ENCODE assay signal across 8 cellular contexts in the genomic region with DNA sequence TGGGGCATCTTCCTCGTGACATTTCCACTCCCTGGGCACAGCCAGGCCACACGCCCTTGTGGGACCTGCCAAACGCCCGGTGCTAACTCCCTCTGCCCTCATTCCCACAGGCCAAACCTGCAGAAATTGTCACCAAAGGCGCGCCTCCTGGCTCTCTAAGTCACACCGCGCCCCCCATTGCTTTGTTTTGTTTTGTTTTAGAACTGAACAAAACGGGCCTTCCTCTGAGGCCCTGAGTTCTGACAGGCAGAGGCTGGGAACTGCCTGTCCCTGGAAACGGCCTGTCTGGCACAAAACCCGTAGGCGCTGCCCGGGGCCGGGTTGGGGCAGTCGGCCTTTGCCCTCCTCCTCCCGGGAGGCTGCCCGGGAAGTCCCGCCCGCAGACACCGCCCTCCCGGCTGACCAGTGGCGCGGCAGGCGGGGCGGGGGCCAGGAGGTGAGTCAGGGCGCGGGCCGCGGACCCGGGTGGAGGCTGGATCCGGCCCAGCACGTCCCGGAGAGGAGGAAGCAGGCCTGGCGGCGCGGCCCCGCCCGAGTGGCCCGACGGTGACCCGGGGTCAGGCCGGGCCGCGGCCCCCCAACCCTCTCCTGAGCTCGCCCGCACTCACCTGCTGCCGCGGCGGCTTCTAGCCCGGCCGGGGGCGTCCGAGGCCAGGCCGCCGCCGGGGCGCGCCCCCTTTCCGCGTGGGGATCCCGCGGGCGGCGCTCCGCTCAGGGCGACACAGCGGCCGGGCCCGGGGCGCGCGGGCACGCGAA. TPM values are rescaled to one million over a fixed set of nuclear protein-coding genes. Genes with fewer than 3 reads are reported as not detected.
DNase-seq lines count a peak whose midpoint lies in the region; ATAC-seq and TF ChIP-seq lines count a peak whose summit lies in the region.

No MANE protein-coding gene starts in this region.

- H3K9me3 ChIP-seq in A673 (ENCODE audit: low read depth, low read length, poor library complexity, severe bottlenecking) (no peaks in the 10 kb centered on the region), neuronal stem cell (replicated peaks in 1 of 2; ENCODE audit: control insufficient read depth in 2 of 2, insufficient read depth in 1 of 2, low read depth in 1 of 2, low read length in 2 of 2) (no peaks in the 10 kb centered on the region), aorta (ENCODE audit: control insufficient read depth, low read length) (no peaks in the 10 kb centered on the region)

- H3K4ac ChIP-seq in neuronal stem cell (ENCODE audit: low read length): no peak overlapping the region

- POLR2A ChIA-PET in A673 (lab: Charles Lee; ENCODE audit: low non-redundant PET): no interaction called here

- H3K27me3 ChIP-seq in A673 (replicated peaks; ENCODE audit: insufficient read depth, low read depth, low read length, poor library complexity) (no peaks in the 10 kb centered on the region), neuronal stem cell (ENCODE audit: control insufficient read depth in 3 of 3, insufficient read depth in 3 of 3, low read depth in 1 of 3, low read length in 3 of 3) (peaks cover 0 to 7% (median 0%) of the 10 kb centered on the region in 3 experiments), aorta (ENCODE audit: control insufficient read depth in 1 of 2, insufficient read depth in 2 of 2, low read length in 1 of 2) (no peaks in the 10 kb centered on the region)

- H3K27ac ChIP-seq in A673 (ENCODE audit: low read depth, low read length, poor library complexity, severe bottlenecking) (peak overlapping the region; percentile 93), neuronal stem cell (replicated peaks; ENCODE audit: low read length) (peak overlapping the region; percentile 54), aorta (ENCODE audit: low read depth in 1 of 2, low read length in 2 of 2) (peak overlapping the region; percentile 96 to 97)

- DNase-seq in A673 (ENCODE audit: low spot score) (peak; percentile 63), RPMI7951 (ENCODE audit: low read depth) (peak; percentile 86), glomerular visceral epithelial cell (ENCODE audit: extremely low spot score) (peak; percentile 86), neuronal stem cell (ENCODE audit: low spot score) (peak; percentile 69), aorta (peak; percentile 96 to 99)
- DNase-seq in activated naive CD8-positive, alpha-beta T cell treated with anti-CD3 and anti-CD28 coated beads, Interleukin-2, amount 50 U/mL, for 24 hours: peak; percentile 68

- peak; percentile 35 for ATAC-seq in GM18511 (IDR thresholded peaks at IDR 0.05; ENCODE audit: unreplicated experiment)
- ATAC-seq in HG03039 (IDR thresholded peaks at IDR 0.05; ENCODE audit: unreplicated experiment): peak; percentile 29
- ATAC-seq in activated naive CD8-positive, alpha-beta T cell treated with anti-CD3 and anti-CD28 coated beads, Interleukin-2, amount 50 U/mL, for 24 hours: peak; percentile 13
- ATAC-seq in aorta (ENCODE audit: low FRiP score): peak; percentile 92

- H3K4me1 ChIP-seq in A673 (ENCODE audit: insufficient read depth, low read length, poor library complexity, severe bottlenecking): peaks cover 37% of the 10 kb centered on the region
- H3K4me1 ChIP-seq in neuronal stem cell (ENCODE audit: control insufficient read depth in 2 of 2, insufficient read depth in 1 of 2, low read depth in 1 of 2, low read length in 2 of 2): peaks cover 1 to 9% of the 10 kb centered on the region in 2 donors
- no peaks in the 10 kb centered on the region for H3K4me1 ChIP-seq in aorta (ENCODE audit: control insufficient read depth in 1 of 2, insufficient read depth in 2 of 2, low read length in 2 of 2)

- peaks cover 38% of the 10 kb centered on the region for H3K36me3 ChIP-seq in A673 (ENCODE audit: insufficient read depth, low read length, poor library complexity, severe bottlenecking)
- H3K36me3 ChIP-seq in neuronal stem cell (replicated peaks in 1 of 2; ENCODE audit: control insufficient read depth in 2 of 2, insufficient read depth in 2 of 2, low read length in 2 of 2): peaks cover 15 to 32% of the 10 kb centered on the region in 2 donors
- H3K36me3 ChIP-seq in aorta (ENCODE audit: control insufficient read depth in 1 of 2, insufficient read depth in 2 of 2, low read length in 1 of 2): peaks cover 0 to 13% of the 10 kb centered on the region in 2 donors

- WGBS in neuronal stem cell (ENCODE audit: extremely low coverage in 2 of 2, insufficient read length in 2 of 2, insufficient replicate concordance in 1 of 2), 2 donors: no CpG with 5 or more reads among the region's 74 CpGs
- WGBS in aorta, 2 donors: 0 to 1% methylated on average over 61 to 74 of the region's 74 CpGs

- H4K8ac ChIP-seq in neuronal stem cell (ENCODE audit: low read depth, low read length): no peak overlapping the region

- peak overlapping the region; percentile 95 for H2AFZ ChIP-seq in neuronal stem cell (ENCODE audit: low read length)

- peak overlapping the region; percentile 85 for H3K9ac ChIP-seq in neuronal stem cell (ENCODE audit: low read depth, low read length, poor library complexity)

- no peak overlapping the region for H2BK5ac ChIP-seq in neuronal stem cell (ENCODE audit: low read length)

- H3K4me3 Mint-ChIP-seq in activated naive CD8-positive, alpha-beta T cell treated with anti-CD3 and anti-CD28 coated beads, Interleukin-2, amount 50 U/mL, for 24 hours: peak overlapping the region; percentile 92

- no peak overlapping the region for H2BK120ac ChIP-seq in neuronal stem cell (ENCODE audit: low read depth, low read length)

- peaks cover 69% of the 10 kb centered on the region for H3K4me1 Mint-ChIP-seq in activated naive CD8-positive, alpha-beta T cell treated with anti-CD3 and anti-CD28 coated beads, Interleukin-2, amount 50 U/mL, for 24 hours

- H3K4me3 ChIP-seq in A673 (ENCODE audit: low read depth, low read length, poor library complexity, severe bottlenecking) (peak overlapping the region; percentile 97), neuronal stem cell (ENCODE audit: low read length in 2 of 2) (peak overlapping the region; percentile 66 to 86), aorta (ENCODE audit: low read length in 2 of 2) (peak overlapping the region; percentile 68 to 93)

- no peak overlapping the region for H3K14ac ChIP-seq in neuronal stem cell (ENCODE audit: low read length)

- no peak overlapping the region for H2BK12ac ChIP-seq in neuronal stem cell (ENCODE audit: low read length)

- H3K23ac ChIP-seq in neuronal stem cell (ENCODE audit: low read depth, low read length, poor library complexity): no peak overlapping the region

- H3K18ac ChIP-seq in neuronal stem cell (ENCODE audit: low read length): peak overlapping the region; percentile 85

- no peaks in the 10 kb centered on the region for H3K27me3 Mint-ChIP-seq in activated naive CD8-positive, alpha-beta T cell treated with anti-CD3 and anti-CD28 coated beads, Interleukin-2, amount 50 U/mL, for 24 hours

- no peak overlapping the region for H2AK5ac ChIP-seq in neuronal stem cell (ENCODE audit: low read depth, low read length)

- TF ChIP-seq CTCF in A673 (conservative IDR thresholded peaks at IDR 0.05; ENCODE audit: low read depth, low read length): no peak

- intact Hi-C loops in A673 (cut with micrococcal nuclease; ENCODE audit: unreplicated experiment) (no loop called here), aorta (cut with DNase I) (loop anchor here in 1 of 2 donors (2.0 to 5.0 kb wide), 2 partner anchors 37 to 51 kb away; partner anchors contain the start of genes DNAL4 and GTPBP1)

- H2BK15ac ChIP-seq in neuronal stem cell (ENCODE audit: low read length): peak overlapping the region; percentile 42

- CTCF ChIA-PET in A673 (lab: Charles Lee): interaction anchor here (1.1 to 1.7 kb wide), 2 partner anchors 11 to 21 kb away, joined by 8 read pairs; no protein-coding TSS in a partner anchor

- peaks cover 24% of the 10 kb centered on the region for H3K36me3 Mint-ChIP-seq in activated naive CD8-positive, alpha-beta T cell treated with anti-CD3 and anti-CD28 coated beads, Interleukin-2, amount 50 U/mL, for 24 hours (ENCODE audit: low read depth)

- H3K9me3 Mint-ChIP-seq in activated naive CD8-positive, alpha-beta T cell treated with anti-CD3 and anti-CD28 coated beads, Interleukin-2, amount 50 U/mL, for 24 hours: no peaks in the 10 kb centered on the region

- peaks cover 2% of the 10 kb centered on the region for H3K79me1 ChIP-seq in neuronal stem cell (ENCODE audit: low read depth, low read length)

- H4K91ac ChIP-seq in neuronal stem cell (ENCODE audit: low read depth, low read length, poor library complexity): no peak overlapping the region

- H3K4me2 ChIP-seq in neuronal stem cell (ENCODE audit: insufficient read depth, low read length, poor library complexity, severe bottlenecking): peak overlapping the region; percentile 72

- no TSS peak for BruUV-seq in A673 (replicated peaks; lab: Mats Ljungman, UMichigan)

- peak overlapping the region; percentile 86 for H3K27ac Mint-ChIP-seq in activated naive CD8-positive, alpha-beta T cell treated with anti-CD3 and anti-CD28 coated beads, Interleukin-2, amount 50 U/mL, for 24 hours

RNA-seq across cellular contexts. Expression of gene SUN2, which starts 0.5 kb away (rescaled TPM):
- total RNA-seq in A673 (2021): 104 and 110 TPM in 2 replicates
- 47.8 and 69.2 TPM in 2 replicates for total RNA-seq in RPMI7951 (2014; rRNA removed; shearing (Covaris generic))
- 19.4 TPM for polyA plus RNA-seq in neuronal stem cell (2013, experiment 1 of 2)
- polyA plus RNA-seq in neuronal stem cell (2013, experiment 2 of 2): 19.4 TPM
- 100 to 1,000 TPM; 275 to 495 TPM for total RNA-seq in aorta
- polyA plus RNA-seq in aorta: 100 to 1,000 TPM in 1 of 2 donors, 10 to 100 TPM in 1; 95.4 to 303 TPM

RNA-seq across cellular contexts. Expression of gene DNAL4, which starts 38.6 kb away (rescaled TPM):
- total RNA-seq in A673 (2021) (51.7 and 59.1 TPM in 2 replicates), aorta (10 to 100 TPM in 1 of 2 donors, 1 to 10 TPM in 1; 8.2 to 10.8 TPM)
- total RNA-seq in RPMI7951 (2014; rRNA removed; shearing (Covaris generic)): 8.3 and 9.5 TPM in 2 replicates
- polyA plus RNA-seq in neuronal stem cell (2013, experiment 1 of 2): 23.4 TPM
- polyA plus RNA-seq in neuronal stem cell (2013, experiment 2 of 2): 22.3 TPM
- polyA plus RNA-seq in aorta: 10 to 100 TPM in 1 of 2 donors, 1 to 10 TPM in 1; 8.8 to 14.3 TPM

RNA-seq across cellular contexts. Expression of gene GTPBP1, which starts 49.6 kb away (rescaled TPM):
- 88.2 and 96.2 TPM in 2 replicates for total RNA-seq in A673 (2021)
- total RNA-seq in RPMI7951 (2014; rRNA removed; shearing (Covaris generic)): 15.6 and 16.3 TPM in 2 replicates
- polyA plus RNA-seq in neuronal stem cell (2013, experiment 1 of 2): 47.8 TPM
- 48.3 TPM for polyA plus RNA-seq in neuronal stem cell (2013, experiment 2 of 2)
- 10 to 100 TPM; 49.5 to 59.2 TPM for total RNA-seq in aorta
- 10 to 100 TPM; 10.5 to 21.6 TPM for polyA plus RNA-seq in aorta

RNA-seq across cellular contexts. Expression of gene JOSD1, which starts 54.6 kb away (rescaled TPM):
- total RNA-seq in A673 (2021) (53.1 and 54.2 TPM in 2 replicates), aorta (10 to 100 TPM; 54.0 to 54.7 TPM)
- total RNA-seq in RPMI7951 (2014; rRNA removed; shearing (Covaris generic)): 46.5 and 62.0 TPM in 2 replicates
- 22.9 TPM for polyA plus RNA-seq in neuronal stem cell (2013, experiment 1 of 2)
- 21.5 TPM for polyA plus RNA-seq in neuronal stem cell (2013, experiment 2 of 2)
- polyA plus RNA-seq in aorta: 10 to 100 TPM; 19.7 to 30.0 TPM

Comparison
In these comparisons a context has a peak if more than half of its experiments do, and no peak if none do; other contexts are left out.
1. Peak in every context shown above with its lines: DNase-seq, ATAC-seq, H3K4me3 ChIP-seq and H3K27ac ChIP-seq.
2. ATAC-seq: peak in every context shown above with its lines; median percentile 92 in aorta; 35 in GM18511; 29 in HG03039; 13 in activated naive CD8-positive, alpha-beta T cell treated with anti-CD3 and anti-CD28 coated beads, Interleukin-2, amount 50 U/mL, for 24 hours.